11 cellular contexts compared by ENCODE assay signal in the genomic region with DNA sequence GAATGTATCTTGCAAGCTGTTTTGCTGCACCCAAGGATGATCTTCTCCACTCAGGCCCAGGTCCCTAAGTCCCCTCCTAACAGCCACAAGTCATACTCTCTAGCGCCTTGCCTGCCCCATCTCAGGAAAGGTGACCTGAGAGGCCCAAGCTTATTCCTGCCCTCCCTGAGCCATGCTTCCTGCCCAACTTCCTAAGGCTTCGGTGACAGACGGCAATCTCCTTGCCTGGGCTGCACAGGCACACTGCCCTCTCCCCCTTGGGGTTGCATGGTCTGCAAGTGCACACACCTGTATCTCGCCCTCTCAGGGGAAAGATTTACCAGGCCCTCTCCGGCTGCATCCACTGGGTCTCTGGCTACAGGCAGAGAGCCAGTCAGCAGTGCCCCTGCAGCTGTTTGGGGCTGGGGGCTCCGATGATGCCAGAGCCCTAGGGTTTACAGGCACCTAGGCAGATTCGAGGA. TPM values are rescaled to one million over a fixed set of nuclear protein-coding genes. Genes with fewer than 3 reads are reported as not detected.
A peak's percentile ranks its signal among the peaks of the same experiment; 100 is the strongest.
DNase-seq lines count a peak whose midpoint lies in the region; ATAC-seq and TF ChIP-seq lines count a peak whose summit lies in the region.
"Had no signal": no experiment of that assay in that cellular context is flagged by ENCODE, and none has a peak within 500 bp of the region (broad histone marks: within the 10 kb centered on the region; RNA-seq: fewer than 3 reads in every experiment).

No MANE protein-coding gene starts in this region.

- TF ChIP-seq POLR2A in esophagus squamous epithelium (IDR thresholded peaks at IDR 0.05) (no peak), ovary (IDR thresholded peaks at IDR 0.05) (no peak)

- H3K4me1 ChIP-seq in esophagus squamous epithelium (peaks cover 58 to 100% (median 62%) of the 10 kb centered on the region in 3 donors), ovary (ENCODE audit: insufficient read depth) (peaks cover 21% of the 10 kb centered on the region)

- intact Hi-C loops in esophagus squamous epithelium (cut with DNase I), result no loop called here
- intact Hi-C loops in ovary (cut with DNase I), result loop anchor here in 1 of 4 donors (2.0 to 10.0 kb wide), 2 partner anchors 29 to 127 kb away; partner anchors contain the start of genes GLUD1 and SHLD2

- H3K4me3 Mint-ChIP-seq in stimulated activated naive CD8-positive, alpha-beta T cell treated with anti-CD3 and anti-CD28 coated beads, Interleukin-15, Interleukin-2, amounts not matched to agents 100 ng/mL and 50 ng/mL, for 24 hours, result no peak overlapping the region
- no peak overlapping the region for H3K4me3 Mint-ChIP-seq in stimulated activated naive CD8-positive, alpha-beta T cell treated with anti-CD3 and anti-CD28 coated beads, Interleukin-15, amount 100 ng/mL, for 72 hours

- H3K36me3 ChIP-seq in esophagus squamous epithelium, result no peaks in the 10 kb centered on the region
- H3K36me3 ChIP-seq in ovary, result no peaks in the 10 kb centered on the region
- H3K36me3 ChIP-seq: left lung had no signal

- H3K4me1 Mint-ChIP-seq in stimulated activated naive CD8-positive, alpha-beta T cell treated with anti-CD3 and anti-CD28 coated beads, Interleukin-15, Interleukin-2, amounts not matched to agents 100 ng/mL and 50 ng/mL, for 24 hours (ENCODE audit: low read depth), result peaks cover 57% of the 10 kb centered on the region
- H3K4me1 Mint-ChIP-seq in stimulated activated naive CD8-positive, alpha-beta T cell treated with anti-CD3 and anti-CD28 coated beads, Interleukin-15, amount 100 ng/mL, for 72 hours, result peaks cover 69% of the 10 kb centered on the region

- H3K9me3 ChIP-seq in esophagus squamous epithelium (no peaks in the 10 kb centered on the region), ovary (no peaks in the 10 kb centered on the region)
- H3K9me3 ChIP-seq: left lung had no signal

- H3K27ac ChIP-seq in esophagus squamous epithelium (peak overlapping the region; percentile 96 to 99 (median 97)), ovary (peak overlapping the region; percentile 97 to 99)

- H3K27me3 ChIP-seq in esophagus squamous epithelium (no peaks in the 10 kb centered on the region), ovary (no peaks in the 10 kb centered on the region)

- H3K4me3 ChIP-seq in esophagus squamous epithelium (peak overlapping the region in 3 of 4 donors; percentile 55 to 75 (median 71)), ovary (no peak overlapping the region)

- ATAC-seq in stimulated activated naive CD8-positive, alpha-beta T cell treated with anti-CD3 and anti-CD28 coated beads, Interleukin-15, amount 100 ng/mL, for 72 hours, result no peak
- no peak for ATAC-seq in activated CD4-positive, CD25-positive, alpha-beta regulatory T cell treated with anti-CD3 and anti-CD28 coated beads, Interleukin-2, amount 50 U/mL, for 24 hours

- H3K27me3 Mint-ChIP-seq in stimulated activated naive CD8-positive, alpha-beta T cell treated with anti-CD3 and anti-CD28 coated beads, Interleukin-15, Interleukin-2, amounts not matched to agents 100 ng/mL and 50 ng/mL, for 24 hours, result no peaks in the 10 kb centered on the region
- H3K27me3 Mint-ChIP-seq in stimulated activated naive CD8-positive, alpha-beta T cell treated with anti-CD3 and anti-CD28 coated beads, Interleukin-15, amount 100 ng/mL, for 72 hours, result peaks cover 14% of the 10 kb centered on the region

- H3K27ac Mint-ChIP-seq in stimulated activated naive CD8-positive, alpha-beta T cell treated with anti-CD3 and anti-CD28 coated beads, Interleukin-15, Interleukin-2, amounts not matched to agents 100 ng/mL and 50 ng/mL, for 24 hours, result peak overlapping the region; percentile 49
- no peak overlapping the region for H3K27ac Mint-ChIP-seq in stimulated activated naive CD8-positive, alpha-beta T cell treated with anti-CD3 and anti-CD28 coated beads, Interleukin-15, amount 100 ng/mL, for 72 hours

- TF ChIP-seq CTCF in esophagus squamous epithelium (IDR thresholded peaks at IDR 0.05), result no peak
- no peak for TF ChIP-seq CTCF in ovary (IDR thresholded peaks at IDR 0.05)

- no peaks in the 10 kb centered on the region for H3K9me3 Mint-ChIP-seq in stimulated activated naive CD8-positive, alpha-beta T cell treated with anti-CD3 and anti-CD28 coated beads, Interleukin-15, Interleukin-2, amounts not matched to agents 100 ng/mL and 50 ng/mL, for 24 hours
- H3K9me3 Mint-ChIP-seq in stimulated activated naive CD8-positive, alpha-beta T cell treated with anti-CD3 and anti-CD28 coated beads, Interleukin-15, amount 100 ng/mL, for 72 hours, result no peaks in the 10 kb centered on the region

- no peak for DNase-seq in stimulated activated naive CD8-positive, alpha-beta T cell treated with anti-CD3 and anti-CD28 coated beads, Interleukin-15, amount 100 ng/mL, for 72 hours
- no peak for DNase-seq in esophagus squamous epithelium (lab: John Stamatoyannopoulos, UW)
- DNase-seq in ovary, result peak in 3 of 5 donors; percentile 36 to 45 (median 44)
- DNase-seq in NCI-H2107 treated with DMSO at 0.1 percent for 48 hours (lab: John Stamatoyannopoulos, UW; ENCODE audit: unreplicated experiment), result no peak
- no peak for DNase-seq in NCI-H526 treated with DMSO at 0.1 percent for 48 hours (lab: John Stamatoyannopoulos, UW)
- no peak for DNase-seq in DMS153 (lab: John Stamatoyannopoulos, UW)
- DNase-seq: NK-92 treated with Interleukin-12 subunit alpha and Interleukin-12 subunit beta, amount 100 ng/mL, for 24 hours had no signal

- no peak for TF ChIP-seq EP300 in ovary (IDR thresholded peaks at IDR 0.05)

- 52% methylated on average over 3 of the region's 7 CpGs; no CpG with 5 or more reads in 1 of the 2 donors for WGBS in esophagus squamous epithelium, 2 donors
- 78 to 89% (median 79%) methylated on average over 7 of the region's 7 CpGs for WGBS in ovary, 3 donors

- no peaks in the 10 kb centered on the region for H3K36me3 Mint-ChIP-seq in stimulated activated naive CD8-positive, alpha-beta T cell treated with anti-CD3 and anti-CD28 coated beads, Interleukin-15, Interleukin-2, amounts not matched to agents 100 ng/mL and 50 ng/mL, for 24 hours (ENCODE audit: low read depth)

RNA-seq across cellular contexts. Expression of gene ADIRF, which starts 0.8 kb away (rescaled TPM):
- total RNA-seq in esophagus squamous epithelium, result 10 to 100 TPM; 23.8 to 74.4 (median 47.4) TPM
- total RNA-seq in ovary, result 100 to 1,000 TPM; 154 to 451 (median 231) TPM
- 100 to 1,000 TPM in 1 of 2 donors, 10 to 100 TPM in 1; 57.4 to 528 TPM for polyA plus RNA-seq in ovary
- total RNA-seq: T-helper 2 cell treated with Interferon-gamma antibody and Interleukin-4, amounts not matched to agents 100 ng/mL and 5 ng/mL, for 36 hours had no signal

RNA-seq across cellular contexts. Expression of gene SNCG, which starts 9.1 kb away (rescaled TPM):
- total RNA-seq in esophagus squamous epithelium, result 10 to 100 TPM in 2 of 4 donors, 1 to 10 TPM in 2; 5.3 to 32.4 (median 11.4) TPM
- 10 to 100 TPM; 15.4 to 76.1 (median 43.6) TPM for total RNA-seq in ovary
- polyA plus RNA-seq in ovary, result 10 to 100 TPM; 13.7 to 41.9 TPM
- total RNA-seq: T-helper 2 cell treated with Interferon-gamma antibody and Interleukin-4, amounts not matched to agents 100 ng/mL and 5 ng/mL, for 36 hours had no signal

RNA-seq across cellular contexts. Expression of gene MMRN2, which starts 10.1 kb away (rescaled TPM):
- 10 to 100 TPM in 2 of 4 donors, 1 to 10 TPM in 2; 3.4 to 18.1 (median 11.0) TPM for total RNA-seq in esophagus squamous epithelium
- 10 to 100 TPM; 11.3 to 44.6 (median 18.5) TPM for total RNA-seq in ovary
- 10 to 100 TPM; 21.2 to 29.9 TPM for polyA plus RNA-seq in ovary
- total RNA-seq: T-helper 2 cell treated with Interferon-gamma antibody and Interleukin-4, amounts not matched to agents 100 ng/mL and 5 ng/mL, for 36 hours had no signal

RNA-seq across cellular contexts. Expression of gene FAM25A, which starts 52.6 kb away (rescaled TPM):
- total RNA-seq in esophagus squamous epithelium (100 to 1,000 TPM in 2 of 4 donors, 10 to 100 TPM in 2; 57.1 to 371 (median 225) TPM), ovary (not detected)
- not detected for polyA plus RNA-seq in ovary
- total RNA-seq: left lung; T-helper 2 cell treated with Interferon-gamma antibody and Interleukin-4, amounts not matched to agents 100 ng/mL and 5 ng/mL, for 36 hours had no signal

Comparison
In these comparisons a context has a peak if more than half of its experiments do, and no peak if none do; other contexts are left out.
1. DNase-seq: peak in ovary (3 of 5); none in stimulated activated naive CD8-positive, alpha-beta T cell treated with anti-CD3 and anti-CD28 coated beads, Interleukin-15, amount 100 ng/mL, for 72 hours (0 of 2), esophagus squamous epithelium (single experiment), NCI-H2107 treated with DMSO at 0.1 percent for 48 hours (single experiment), NCI-H526 treated with DMSO at 0.1 percent for 48 hours (single experiment) and DMS153 (single experiment).